ENCODE assay signal across 28 cellular contexts in genomic region chr2:16077601-16078000, GRCh38.
"Had no signal": no experiment of that assay in that cellular context is flagged by ENCODE, and none has a peak within 500 bp of the region (broad histone marks: within the 10 kb centered on the region; RNA-seq: fewer than 3 reads in every experiment).

No MANE protein-coding gene starts in this region.

- ATAC-seq: stimulated activated effector memory CD8-positive, alpha-beta T cell treated with anti-CD3 and anti-CD28 coated beads, Interleukin-12 subunit alpha, Interleukin-12 subunit beta, amount 100 ng/mL, for 72 hours; stimulated activated memory B cell treated with anti-CD40 and anti-IgM and Interleukin-4, amounts not matched to agents 10 μg/mL and 1 μg/mL and 100 μg/mL, for 72 hours; stimulated activated naive B cell treated with anti-CD40 and anti-IgM and Interleukin-4, amounts not matched to agents 10 μg/mL and 1 μg/mL and 100 μg/mL, for 72 hours; stimulated activated naive CD8-positive, alpha-beta T cell treated with anti-CD3 and anti-CD28 coated beads, Interleukin-15, amount 100 ng/mL, for 72 hours; stimulated activated naive CD8-positive, alpha-beta T cell treated with anti-CD3 and anti-CD28 coated beads, Interleukin-15, Interleukin-2, amounts not matched to agents 100 U/mL and 50 U/mL, for 24 hours; upper lobe of right lung had no signal

- H3K4me3 Mint-ChIP-seq: stimulated activated effector memory CD8-positive, alpha-beta T cell treated with anti-CD3 and anti-CD28 coated beads, Interleukin-12 subunit alpha, Interleukin-12 subunit beta, amount 100 ng/mL, for 72 hours; stimulated activated memory B cell treated with anti-CD40 and anti-IgM and Interleukin-4, amounts not matched to agents 10 μg/mL and 1 μg/mL and 100 μg/mL, for 72 hours; stimulated activated naive B cell treated with anti-CD40 and anti-IgM and Interleukin-4, amounts not matched to agents 10 μg/mL and 1 μg/mL and 100 μg/mL, for 72 hours; stimulated activated naive CD8-positive, alpha-beta T cell treated with anti-CD3 and anti-CD28 coated beads, Interleukin-15, amount 100 ng/mL, for 72 hours; stimulated activated naive CD8-positive, alpha-beta T cell treated with anti-CD3 and anti-CD28 coated beads, Interleukin-15, Interleukin-2, amounts not matched to agents 100 ng/mL and 50 ng/mL, for 24 hours; type B pancreatic cell had no signal

- H3K27ac ChIP-seq: stomach, suprapubic skin, testis, thoracic aorta, thyroid gland, tibial artery, tibial nerve, transverse colon, upper lobe of left lung, upper lobe of right lung, uterus, vagina had no signal

- H3K4me1 ChIP-seq: suprapubic skin, testis, thyroid gland, tibial artery, tibial nerve, transverse colon, upper lobe of left lung, upper lobe of right lung, uterus, vagina had no signal

- H3K4me3 ChIP-seq: stomach, suprapubic skin, testis, thoracic aorta, thyroid gland, tibial artery, tibial nerve, transverse colon, upper lobe of left lung, upper lobe of right lung, uterus, vagina had no signal

- H3K36me3 ChIP-seq: stomach, suprapubic skin, thoracic aorta, thyroid gland, tibial artery, tibial nerve, transverse colon, upper lobe of left lung, upper lobe of right lung, uterus, vagina had no signal

- H3K9me3 ChIP-seq: stomach, suprapubic skin, testis, thoracic aorta, thyroid gland, tibial artery, tibial nerve, transverse colon, upper lobe of left lung, upper lobe of right lung, uterus, vagina had no signal

- H3K27ac Mint-ChIP-seq: stimulated activated effector memory CD8-positive, alpha-beta T cell treated with anti-CD3 and anti-CD28 coated beads, Interleukin-12 subunit alpha, Interleukin-12 subunit beta, amount 100 ng/mL, for 72 hours; stimulated activated memory B cell treated with anti-CD40 and anti-IgM and Interleukin-4, amounts not matched to agents 10 μg/mL and 1 μg/mL and 100 μg/mL, for 72 hours; stimulated activated naive B cell treated with anti-CD40 and anti-IgM and Interleukin-4, amounts not matched to agents 10 μg/mL and 1 μg/mL and 100 μg/mL, for 72 hours; stimulated activated naive CD8-positive, alpha-beta T cell treated with anti-CD3 and anti-CD28 coated beads, Interleukin-15, amount 100 ng/mL, for 72 hours; stimulated activated naive CD8-positive, alpha-beta T cell treated with anti-CD3 and anti-CD28 coated beads, Interleukin-15, Interleukin-2, amounts not matched to agents 100 ng/mL and 50 ng/mL, for 24 hours; type B pancreatic cell had no signal

- DNase-seq: stimulated activated CD4-positive, alpha-beta T cell treated with anti-CD3 and anti-CD28 coated beads, Interleukin-2, amount 100 ng/mL, for 48 hours; stimulated activated CD4-positive, alpha-beta T cell treated with anti-CD3 and anti-CD28 coated beads, Interleukin-4, amount 100 ng/mL, for 1 hour; stimulated activated CD4-positive, alpha-beta T cell treated with anti-CD3 and anti-CD28 coated beads, Interleukin-4, amount 100 ng/mL, for 24 hours; stimulated activated CD4-positive, alpha-beta T cell treated with anti-CD3 and anti-CD28 coated beads, Interleukin-4, amount 100 ng/mL, for 4 hours; stimulated activated CD8-positive, alpha-beta memory T cell treated with anti-CD3 and anti-CD28 coated beads, Interleukin-4, amount 100 ng/mL, for 48 hours; stimulated activated naive B cell treated with anti-CD40 and anti-IgM and Interleukin-4, amounts not matched to agents 10 μg/mL and 1 μg/mL and 100 μg/mL, for 72 hours; stimulated activated naive CD4-positive, alpha-beta T cell; stimulated activated naive CD4-positive, alpha-beta T cell treated with Interleukin-2 at 50 U/mL for 16 hours; stimulated activated naive CD8-positive, alpha-beta T cell treated with anti-CD3 and anti-CD28 coated beads, Interleukin-15, amount 100 ng/mL, for 72 hours; stimulated activated naive CD8-positive, alpha-beta T cell treated with anti-CD3 and anti-CD28 coated beads, Interleukin-15, Interleukin-2, amounts not matched to agents 100 U/mL and 50 U/mL, for 24 hours; stomach; substantia nigra; testis; thyroid gland; tibial artery; transverse colon; trophoblast cell; upper lobe of left lung; upper lobe of right lung; uterus had no signal

- H3K4me1 Mint-ChIP-seq: stimulated activated effector memory CD8-positive, alpha-beta T cell treated with anti-CD3 and anti-CD28 coated beads, Interleukin-12 subunit alpha, Interleukin-12 subunit beta, amount 100 ng/mL, for 72 hours; stimulated activated memory B cell treated with anti-CD40 and anti-IgM and Interleukin-4, amounts not matched to agents 10 μg/mL and 1 μg/mL and 100 μg/mL, for 72 hours; stimulated activated naive B cell treated with anti-CD40 and anti-IgM and Interleukin-4, amounts not matched to agents 10 μg/mL and 1 μg/mL and 100 μg/mL, for 72 hours; stimulated activated naive CD8-positive, alpha-beta T cell treated with anti-CD3 and anti-CD28 coated beads, Interleukin-15, amount 100 ng/mL, for 72 hours had no signal

- H3K27me3 ChIP-seq: suprapubic skin, testis, thyroid gland, transverse colon, upper lobe of left lung, upper lobe of right lung, uterus, vagina had no signal

- H3K27me3 Mint-ChIP-seq: stimulated activated naive CD8-positive, alpha-beta T cell treated with anti-CD3 and anti-CD28 coated beads, Interleukin-15, Interleukin-2, amounts not matched to agents 100 ng/mL and 50 ng/mL, for 24 hours; type B pancreatic cell had no signal

- H3K36me3 Mint-ChIP-seq: stimulated activated effector memory CD8-positive, alpha-beta T cell treated with anti-CD3 and anti-CD28 coated beads, Interleukin-12 subunit alpha, Interleukin-12 subunit beta, amount 100 ng/mL, for 72 hours; stimulated activated memory B cell treated with anti-CD40 and anti-IgM and Interleukin-4, amounts not matched to agents 10 μg/mL and 1 μg/mL and 100 μg/mL, for 72 hours; stimulated activated naive B cell treated with anti-CD40 and anti-IgM and Interleukin-4, amounts not matched to agents 10 μg/mL and 1 μg/mL and 100 μg/mL, for 72 hours; type B pancreatic cell had no signal

- H3K9me3 Mint-ChIP-seq: stimulated activated memory B cell treated with anti-CD40 and anti-IgM and Interleukin-4, amounts not matched to agents 10 μg/mL and 1 μg/mL and 100 μg/mL, for 72 hours; stimulated activated naive B cell treated with anti-CD40 and anti-IgM and Interleukin-4, amounts not matched to agents 10 μg/mL and 1 μg/mL and 100 μg/mL, for 72 hours; stimulated activated naive CD8-positive, alpha-beta T cell treated with anti-CD3 and anti-CD28 coated beads, Interleukin-15, amount 100 ng/mL, for 72 hours; stimulated activated naive CD8-positive, alpha-beta T cell treated with anti-CD3 and anti-CD28 coated beads, Interleukin-15, Interleukin-2, amounts not matched to agents 100 ng/mL and 50 ng/mL, for 24 hours; type B pancreatic cell had no signal
